14 cellular contexts compared by ENCODE assay signal in genomic region chr14:41302776-41303175, GRCh38.
"Had no signal": no experiment of that assay in that cellular context is flagged by ENCODE, and none has a peak within 500 bp of the region (broad histone marks: within the 10 kb centered on the region; RNA-seq: fewer than 3 reads in every experiment).

No MANE protein-coding gene starts in this region.

- H3K9me3 ChIP-seq: transverse colon, vagina had no signal

- H3K27ac ChIP-seq: transverse colon, vagina had no signal

- H3K4me3 ChIP-seq: lung, transverse colon, vagina had no signal

- H3K36me3 ChIP-seq: transverse colon, vagina had no signal

- DNase-seq: activated CD4-positive, alpha-beta T cell treated with anti-CD3 and anti-CD28 coated beads for 36 hours; activated CD4-positive, alpha-beta T cell treated with anti-CD3 and anti-CD28 coated beads, Interleukin-2, amount 50 U/mL, for 48 hours; activated gamma-delta T cell; effector CD4-positive, alpha-beta T cell; kidney; stimulated activated CD4-positive, alpha-beta T cell treated with anti-CD3 and anti-CD28 coated beads, Interleukin-12 subunit alpha, Interleukin-12 subunit beta, amount 100 ng/mL, for 4 hours; stimulated activated CD4-positive, alpha-beta T cell treated with anti-CD3 and anti-CD28 coated beads, Interleukin-1b, Interleukin-23, amount 100 ng/mL, for 48 hours; stimulated activated naive CD4-positive, alpha-beta T cell treated with Interleukin-2 at 50 U/mL for 16 hours; substantia nigra; transverse colon had no signal

- H3K4me1 ChIP-seq: transverse colon, vagina had no signal

- ATAC-seq: activated CD4-positive, alpha-beta T cell treated with anti-CD3 and anti-CD28 coated beads for 36 hours; left lobe of liver; WTC11 had no signal

- H3K27me3 ChIP-seq: transverse colon, vagina had no signal
